Comparison of ENCODE assay signal across 11 cellular contexts in genomic region chr11:128512478-128513127, GRCh38.
DNase-seq lines count a peak whose midpoint lies in the region; ATAC-seq, FAIRE-seq and TF ChIP-seq lines count a peak whose summit lies in the region.
"Had no signal": no experiment of that assay in that cellular context is flagged by ENCODE, and none has a peak within 500 bp of the region (broad histone marks: within the 10 kb centered on the region; RNA-seq: fewer than 3 reads in every experiment).

No MANE protein-coding gene starts in this region.

- FAIRE-seq in HepG2 (lab: Jason Lieb, UNC): no peak

- POLR2A ChIA-PET in HepG2 (lab: Yijun Ruan, JAX): no interaction called here

- intact Hi-C loops in HepG2 (cut with micrococcal nuclease; ENCODE audit: unreplicated experiment): no loop called here
- intact Hi-C loops in right lobe of liver (cut with DNase I): no loop called here
- intact Hi-C loops in aorta (cut with DNase I): no loop called here
- intact Hi-C loops in colonic mucosa (cut with DNase I): no loop called here

- peak overlapping the region; percentile 97 for H3K4me3 Mint-ChIP-seq in activated T-cell treated with anti-CD3 and anti-CD28 coated beads, Interleukin-2, amount 50 U/mL, for 4 hours
- H3K4me3 Mint-ChIP-seq: nephron progenitor cell had no signal

- H3K4me3 ChIP-seq in liver (ENCODE audit: low read depth in 1 of 3, low read length in 3 of 3): no peak overlapping the region
- H3K4me3 ChIP-seq in HepG2 (replicated peaks in 1 of 3; ENCODE audit: insufficient read depth in 1 of 3, low read depth in 2 of 3, low read length in 3 of 3): no peak overlapping the region
- no peak overlapping the region for H3K4me3 ChIP-seq in right lobe of liver
- H3K4me3 ChIP-seq in aorta (ENCODE audit: low read length in 2 of 2): no peak overlapping the region
- H3K4me3 ChIP-seq in colonic mucosa: no peak overlapping the region

- H3K9me3 ChIP-seq in liver (ENCODE audit: control insufficient read depth in 4 of 4, low read length in 3 of 4) (no peaks in the 10 kb centered on the region), HepG2 (ENCODE audit: low read length) (no peaks in the 10 kb centered on the region), right lobe of liver (no peaks in the 10 kb centered on the region), aorta (ENCODE audit: control insufficient read depth, low read length) (no peaks in the 10 kb centered on the region), colonic mucosa (no peaks in the 10 kb centered on the region)

- in situ Hi-C loops in HepG2 (cut with HindIII; ENCODE audit: extremely low pct_ligation_motif_present, low pct_unique_long_range_greater_than_20kb): no loop called here

- ATAC-seq in HepG2: no peak
- peak; percentile 15 to 16 for ATAC-seq in activated T-cell treated with anti-CD3 and anti-CD28 coated beads, Interleukin-2, amount 50 U/mL, for 4 hours
- ATAC-seq in right lobe of liver: peak in 3 of 4 donors; percentile 16 to 38 (median 17)
- ATAC-seq in aorta (ENCODE audit: low FRiP score): peak; percentile 17

- WGBS in liver: 72% methylated on average over 14 of the region's 14 CpGs
- WGBS in HepG2 (ENCODE audit: low lambda C conversion rate): 52% methylated on average over 11 of the region's 14 CpGs
- WGBS in right lobe of liver (ENCODE audit: insufficient coverage, low coverage, low lambda C conversion rate, missing lambda C conversion rate): no CpG with 5 or more reads among the region's 14 CpGs
- whole genome bisulfite sequencing in aorta, 2 donors: 90 to 92% methylated on average over 14 of the region's 14 CpGs

- peaks cover 97% of the 10 kb centered on the region for H3K4me1 Mint-ChIP-seq in activated T-cell treated with anti-CD3 and anti-CD28 coated beads, Interleukin-2, amount 50 U/mL, for 4 hours (ENCODE audit: low read depth)

- peak overlapping the region; percentile 13 to 40 for H3K27ac ChIP-seq in liver (ENCODE audit: low read depth in 1 of 2, low read length in 2 of 2)
- H3K27ac ChIP-seq in HepG2 (ENCODE audit: extremely low read length, insufficient read depth, low read length): no peak overlapping the region
- peak overlapping the region in 1 of 3 donors; percentile 7 for H3K27ac ChIP-seq in right lobe of liver
- no peak overlapping the region for H3K27ac ChIP-seq in aorta (ENCODE audit: low read depth in 1 of 2, low read length in 2 of 2)
- H3K27ac ChIP-seq in colonic mucosa: no peak overlapping the region
- H3K27ac ChIP-seq: KMS-11 had no signal

- H2AFZ ChIP-seq in HepG2 (ENCODE audit: low read length): no peak overlapping the region

- TF ChIP-seq RAD21 in liver (IDR thresholded peaks at IDR 0.05) (no peak), HepG2 (CRISPR knock-in tag; IDR thresholded peaks at IDR 0.05) (no peak)

- no peaks in the 10 kb centered on the region for H3K36me3 ChIP-seq in liver (ENCODE audit: control insufficient read depth in 4 of 4, insufficient read depth in 3 of 4, low read depth in 1 of 4, low read length in 3 of 4)
- H3K36me3 ChIP-seq in HepG2 (replicated peaks in 1 of 2; ENCODE audit: control insufficient read depth in 1 of 2, insufficient read depth in 2 of 2, low read length in 2 of 2): no peaks in the 10 kb centered on the region
- no peaks in the 10 kb centered on the region for H3K36me3 ChIP-seq in right lobe of liver
- no peaks in the 10 kb centered on the region for H3K36me3 ChIP-seq in aorta (ENCODE audit: control insufficient read depth in 1 of 2, insufficient read depth in 2 of 2, low read length in 1 of 2)
- H3K36me3 ChIP-seq in colonic mucosa: no peaks in the 10 kb centered on the region

- H3K36me3 Mint-ChIP-seq in activated T-cell treated with anti-CD3 and anti-CD28 coated beads, Interleukin-2, amount 50 U/mL, for 4 hours (ENCODE audit: insufficient read depth): peaks cover 45% of the 10 kb centered on the region

- H4K20me1 ChIP-seq in HepG2 (ENCODE audit: insufficient read depth, low read length): no peaks in the 10 kb centered on the region

- H3K27me3 Mint-ChIP-seq in activated T-cell treated with anti-CD3 and anti-CD28 coated beads, Interleukin-2, amount 50 U/mL, for 4 hours (ENCODE audit: low read depth): no peaks in the 10 kb centered on the region

- H3K4me1 ChIP-seq in liver (ENCODE audit: control insufficient read depth in 4 of 4, insufficient read depth in 4 of 4, low read length in 3 of 4): peaks cover 0 to 1% (median 0%) of the 10 kb centered on the region in 4 donors
- H3K4me1 ChIP-seq in HepG2 (ENCODE audit: insufficient read depth, low read length): no peaks in the 10 kb centered on the region
- H3K4me1 ChIP-seq in right lobe of liver: peaks cover 0 to 5% (median 0%) of the 10 kb centered on the region in 4 donors
- peaks cover 3 to 15% of the 10 kb centered on the region in 2 donors for H3K4me1 ChIP-seq in aorta (ENCODE audit: control insufficient read depth in 1 of 2, insufficient read depth in 2 of 2, low read length in 2 of 2)
- H3K4me1 ChIP-seq in colonic mucosa: peaks cover 8% of the 10 kb centered on the region

- H3K9ac ChIP-seq in liver (ENCODE audit: low read depth in 1 of 2, low read length in 2 of 2) (no peak overlapping the region), HepG2 (ENCODE audit: insufficient read depth, low read depth, low read length) (no peak overlapping the region), colonic mucosa (ENCODE audit: low read depth in 2 of 2, low read length in 2 of 2) (peak overlapping the region in 1 of 2 donors; percentile 28)
- H3K9ac ChIP-seq: KMS-11 had no signal

- TF ChIP-seq EP300 in HepG2 (IDR thresholded peaks at IDR 0.05; ENCODE audit: low read depth in 2 of 2, low read length in 2 of 2) (no peak), HepG2 (CRISPR knock-in tag; IDR thresholded peaks at IDR 0.05; ENCODE audit: borderline replicate concordance) (no peak)

- TF ChIP-seq POLR2A in HepG2 (IDR thresholded peaks at IDR 0.05; ENCODE audit: insufficient read depth in 1 of 2, low read depth in 2 of 2, low read length in 2 of 2) (no peak), right lobe of liver (IDR thresholded peaks at IDR 0.05) (no peak)

- no peaks in the 10 kb centered on the region for H3K79me2 ChIP-seq in HepG2 (ENCODE audit: insufficient read depth, low read length)

- no peak overlapping the region for H3K4me2 ChIP-seq in HepG2 (ENCODE audit: low read depth, low read length)
- H3K4me2 ChIP-seq: KMS-11 had no signal

- TF ChIP-seq CTCF in liver (IDR thresholded peaks at IDR 0.05; ENCODE audit: low read depth, low read length, missing input control) (no peak), HepG2 (CRISPR knock-in tag; IDR thresholded peaks at IDR 0.05) (no peak), right lobe of liver (IDR thresholded peaks at IDR 0.05) (no peak), colonic mucosa (IDR thresholded peaks at IDR 0.05) (no peak)

- DNase-seq in HepG2 (ENCODE audit: low spot score) (no peak), right lobe of liver (no peak), aorta (no peak), RKO (ENCODE audit: low spot score) (no peak), DMS53 treated with DMSO at 0.1 percent for 48 hours (lab: John Stamatoyannopoulos, UW; ENCODE audit: unreplicated experiment) (no peak), colonic mucosa (no peak)
- DNase-seq in activated T-cell treated with anti-CD3 and anti-CD28 coated beads, Interleukin-2, amount 50 U/mL, for 4 hours: no peak
- DNase-seq: cerebellar nuclear complex, nephron progenitor cell had no signal

- no TSS peak for BruUV-seq in HepG2 (replicated peaks; lab: Mats Ljungman, UMichigan)

- H3K9me3 Mint-ChIP-seq in activated T-cell treated with anti-CD3 and anti-CD28 coated beads, Interleukin-2, amount 50 U/mL, for 4 hours: no peaks in the 10 kb centered on the region
- H3K9me3 Mint-ChIP-seq: nephron progenitor cell had no signal

- H3K27me3 ChIP-seq in liver (ENCODE audit: control insufficient read depth in 4 of 4, insufficient read depth in 4 of 4, low read length in 3 of 4): no peaks in the 10 kb centered on the region
- H3K27me3 ChIP-seq in HepG2 (ENCODE audit: control insufficient read depth in 1 of 2, insufficient read depth in 2 of 2, low read length in 2 of 2): no peaks in the 10 kb centered on the region
- H3K27me3 ChIP-seq in right lobe of liver: no peaks in the 10 kb centered on the region
- no peaks in the 10 kb centered on the region for H3K27me3 ChIP-seq in aorta (ENCODE audit: control insufficient read depth in 1 of 2, insufficient read depth in 2 of 2, low read length in 1 of 2)
- no peaks in the 10 kb centered on the region for H3K27me3 ChIP-seq in colonic mucosa

- CTCF ChIA-PET in HepG2 (lab: Yijun Ruan, JAX; ENCODE audit: low intra/inter-chr PET ratio, low total read pairs): no interaction called here

TF ChIP-seq in liver, 16 proteins besides CTCF, POLR2A, EP300 and RAD21 (continues in another document):
- TF ChIP-seq JUND (IDR thresholded peaks at IDR 0.05) (no peak), TAF1 (conservative IDR thresholded peaks at IDR 0.05) (no peak), ZBTB33 (IDR thresholded peaks at IDR 0.05) (no peak)

TF ChIP-seq in HepG2, 621 proteins besides CTCF, POLR2A, EP300 and RAD21:
- no peak for TF ChIP-seq ZBTB14 (CRISPR knock-in tag; IDR thresholded peaks at IDR 0.05)
- TF ChIP-seq ZNF18 (CRISPR knock-in tag; IDR thresholded peaks at IDR 0.05; ENCODE audit: insufficient replicate concordance): no peak
TF ChIP-seq in HepG2: peak in this region for 0.

Comparison
In these comparisons a context has a peak if more than half of its experiments do, and no peak if none do; other contexts are left out.
1. H3K27ac ChIP-seq: peak in liver (2 of 2); none in HepG2 (single experiment), aorta (0 of 2) and colonic mucosa (single experiment).